Comparison of ENCODE assay signal across 1 cellular context in the genomic region with DNA sequence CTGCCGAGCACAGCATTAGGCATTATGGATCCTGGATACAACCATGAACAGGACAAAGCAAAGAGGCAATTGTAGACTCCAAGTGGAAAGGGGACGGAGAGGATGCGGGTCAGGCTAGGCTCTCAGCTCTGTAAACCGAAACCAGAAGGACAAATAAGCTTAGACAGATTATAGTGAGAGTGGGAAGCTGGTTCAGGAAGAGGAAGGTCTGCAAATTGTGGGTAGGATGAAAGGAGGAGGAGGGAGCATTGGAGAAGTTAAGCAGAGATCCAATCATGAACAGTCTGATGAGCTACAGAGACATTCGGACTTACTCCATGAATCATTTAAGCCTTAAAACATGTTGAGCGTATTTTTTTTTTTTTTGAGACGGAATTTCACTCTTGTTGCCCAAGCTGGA.
TF ChIP-seq lines count a peak whose summit lies in the region.

No MANE protein-coding gene starts in this region.

TF ChIP-seq in GM23338, 12 proteins besides CTCF, POLR2A, EP300 and RAD21 (continued from another document):
- TF ChIP-seq, protein P1, sequence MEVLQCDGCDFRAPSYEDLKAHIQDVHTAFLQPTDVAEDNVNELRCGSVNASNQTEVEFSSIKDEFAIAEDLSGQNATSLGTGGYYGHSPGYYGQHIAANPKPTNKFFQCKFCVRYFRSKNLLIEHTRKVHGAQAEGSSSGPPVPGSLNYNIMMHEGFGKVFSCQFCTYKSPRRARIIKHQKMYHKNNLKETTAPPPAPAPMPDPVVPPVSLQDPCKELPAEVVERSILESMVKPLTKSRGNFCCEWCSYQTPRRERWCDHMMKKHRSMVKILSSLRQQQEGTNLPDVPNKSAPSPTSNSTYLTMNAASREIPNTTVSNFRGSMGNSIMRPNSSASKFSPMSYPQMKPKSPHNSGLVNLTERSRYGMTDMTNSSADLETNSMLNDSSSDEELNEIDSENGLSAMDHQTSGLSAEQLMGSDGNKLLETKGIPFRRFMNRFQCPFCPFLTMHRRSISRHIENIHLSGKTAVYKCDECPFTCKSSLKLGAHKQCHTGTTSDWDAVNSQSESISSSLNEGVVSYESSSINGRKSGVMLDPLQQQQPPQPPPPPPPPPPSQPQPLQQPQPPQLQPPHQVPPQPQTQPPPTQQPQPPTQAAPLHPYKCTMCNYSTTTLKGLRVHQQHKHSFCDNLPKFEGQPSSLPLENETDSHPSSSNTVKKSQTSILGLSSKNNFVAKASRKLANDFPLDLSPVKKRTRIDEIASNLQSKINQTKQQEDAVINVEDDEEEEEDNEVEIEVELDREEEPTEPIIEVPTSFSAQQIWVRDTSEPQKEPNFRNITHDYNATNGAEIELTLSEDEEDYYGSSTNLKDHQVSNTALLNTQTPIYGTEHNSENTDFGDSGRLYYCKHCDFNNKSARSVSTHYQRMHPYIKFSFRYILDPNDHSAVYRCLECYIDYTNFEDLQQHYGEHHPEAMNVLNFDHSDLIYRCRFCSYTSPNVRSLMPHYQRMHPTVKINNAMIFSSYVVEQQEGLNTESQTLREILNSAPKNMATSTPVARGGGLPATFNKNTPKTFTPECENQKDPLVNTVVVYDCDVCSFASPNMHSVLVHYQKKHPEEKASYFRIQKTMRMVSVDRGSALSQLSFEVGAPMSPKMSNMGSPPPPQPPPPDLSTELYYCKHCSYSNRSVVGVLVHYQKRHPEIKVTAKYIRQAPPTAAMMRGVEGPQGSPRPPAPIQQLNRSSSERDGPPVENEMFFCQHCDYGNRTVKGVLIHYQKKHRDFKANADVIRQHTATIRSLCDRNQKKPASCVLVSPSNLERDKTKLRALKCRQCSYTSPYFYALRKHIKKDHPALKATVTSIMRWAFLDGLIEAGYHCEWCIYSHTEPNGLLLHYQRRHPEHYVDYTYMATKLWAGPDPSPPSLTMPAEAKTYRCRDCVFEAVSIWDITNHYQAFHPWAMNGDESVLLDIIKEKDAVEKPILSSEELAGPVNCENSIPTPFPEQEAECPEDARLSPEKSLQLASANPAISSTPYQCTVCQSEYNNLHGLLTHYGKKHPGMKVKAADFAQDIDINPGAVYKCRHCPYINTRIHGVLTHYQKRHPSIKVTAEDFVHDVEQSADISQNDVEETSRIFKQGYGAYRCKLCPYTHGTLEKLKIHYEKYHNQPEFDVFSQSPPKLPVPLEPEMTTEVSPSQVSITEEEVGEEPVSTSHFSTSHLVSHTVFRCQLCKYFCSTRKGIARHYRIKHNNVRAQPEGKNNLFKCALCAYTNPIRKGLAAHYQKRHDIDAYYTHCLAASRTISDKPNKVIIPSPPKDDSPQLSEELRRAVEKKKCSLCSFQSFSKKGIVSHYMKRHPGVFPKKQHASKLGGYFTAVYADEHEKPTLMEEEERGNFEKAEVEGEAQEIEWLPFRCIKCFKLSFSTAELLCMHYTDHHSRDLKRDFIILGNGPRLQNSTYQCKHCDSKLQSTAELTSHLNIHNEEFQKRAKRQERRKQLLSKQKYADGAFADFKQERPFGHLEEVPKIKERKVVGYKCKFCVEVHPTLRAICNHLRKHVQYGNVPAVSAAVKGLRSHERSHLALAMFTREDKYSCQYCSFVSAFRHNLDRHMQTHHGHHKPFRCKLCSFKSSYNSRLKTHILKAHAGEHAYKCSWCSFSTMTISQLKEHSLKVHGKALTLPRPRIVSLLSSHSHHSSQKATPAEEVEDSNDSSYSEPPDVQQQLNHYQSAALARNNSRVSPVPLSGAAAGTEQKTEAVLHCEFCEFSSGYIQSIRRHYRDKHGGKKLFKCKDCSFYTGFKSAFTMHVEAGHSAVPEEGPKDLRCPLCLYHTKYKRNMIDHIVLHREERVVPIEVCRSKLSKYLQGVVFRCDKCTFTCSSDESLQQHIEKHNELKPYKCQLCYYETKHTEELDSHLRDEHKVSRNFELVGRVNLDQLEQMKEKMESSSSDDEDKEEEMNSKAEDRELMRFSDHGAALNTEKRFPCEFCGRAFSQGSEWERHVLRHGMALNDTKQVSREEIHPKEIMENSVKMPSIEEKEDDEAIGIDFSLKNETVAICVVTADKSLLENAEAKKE (CRISPR knock-in tag; IDR thresholded peaks at IDR 0.05) = no peak
- TF ChIP-seq JUNB (IDR thresholded peaks at IDR 0.05; ENCODE audit: unreplicated experiment) (no peak), EZH2phosphoT487 (IDR thresholded peaks at IDR 0.05; ENCODE audit: unreplicated experiment) (no peak), ZNF114 (CRISPR knock-in tag; IDR thresholded peaks at IDR 0.05) (no peak), STAT1 (IDR thresholded peaks at IDR 0.05; ENCODE audit: unreplicated experiment) (no peak), EZH2 (IDR thresholded peaks at IDR 0.05; ENCODE audit: low read depth, unreplicated experiment) (no peak), POLR2AphosphoS5 (IDR thresholded peaks at IDR 0.05; ENCODE audit: low read depth) (no peak)
TF ChIP-seq in GM23338: peak in this region for 0.
